13 cellular contexts compared by ENCODE assay signal in genomic region chr16:2005646-2006045, GRCh38. TPM values are rescaled to one million over a fixed set of nuclear protein-coding genes. Genes with fewer than 3 reads are reported as not detected.
DNase-seq lines count a peak whose midpoint lies in the region; ATAC-seq, FAIRE-seq and TF ChIP-seq lines count a peak whose summit lies in the region.
"Had no signal": no experiment of that assay in that cellular context is flagged by ENCODE, and none has a peak within 500 bp of the region (broad histone marks: within the 10 kb centered on the region; RNA-seq: fewer than 3 reads in every experiment).

No MANE protein-coding gene starts in this region.

- H2AFZ ChIP-seq in H1 (ENCODE audit: low read length), result no peak overlapping the region

- H3K4ac ChIP-seq in H1 (replicated peaks; ENCODE audit: insufficient read length, low read depth, low read length), result no peak overlapping the region

- no peak overlapping the region for H3K4me2 ChIP-seq in H1 (ENCODE audit: insufficient read depth in 1 of 2, low read depth in 2 of 2, low read length in 2 of 2)

- TF ChIP-seq RAD21 in H1 (IDR thresholded peaks at IDR 0.05 in 1 of 2, conservative IDR thresholded peaks at IDR 0.05 in 1 of 2; ENCODE audit: low read depth in 2 of 2, low read length in 2 of 2), result peak; percentile 67 to 76

- H2BK15ac ChIP-seq in H1 (ENCODE audit: low read length), result no peak overlapping the region

- H2BK5ac ChIP-seq in H1 (ENCODE audit: low read depth, low read length), result peak overlapping the region; percentile 35; the same call in 1 of the 2 replicates

- H3K14ac ChIP-seq in H1 (ENCODE audit: insufficient read length), result no peak overlapping the region

- H2BK120ac ChIP-seq in H1 (replicated peaks; ENCODE audit: low read depth, low read length), result no peak overlapping the region

- TF ChIP-seq CTCF in H1 (IDR thresholded peaks at IDR 0.05; ENCODE audit: control extremely low read depth in 1 of 3, insufficient read depth in 1 of 3, low read depth in 1 of 3, low read length in 3 of 3), result peak in 2 of 3 experiments; percentile 50; a peak in 3 of 4 replicates
- TF ChIP-seq CTCF in GM10248 (IDR thresholded peaks at IDR 0.05; ENCODE audit: control extremely low read depth, extremely low read depth, low read depth, missing control alignments), result no peak

- no peak for ATAC-seq in stimulated activated memory B cell treated with anti-CD40 and anti-IgM and Interleukin-4, amounts not matched to agents 10 μg/mL and 1 μg/mL and 100 μg/mL, for 72 hours
- no peak for ATAC-seq in GM21390 (IDR thresholded peaks at IDR 0.05; ENCODE audit: unreplicated experiment)
- ATAC-seq in HG03469 (IDR thresholded peaks at IDR 0.05; ENCODE audit: unreplicated experiment), result no peak

- no peak for FAIRE-seq in H1 (lab: Jason Lieb, UNC)
- FAIRE-seq: islet of Langerhans had no signal

- no peaks in the 10 kb centered on the region for H3K9me3 Mint-ChIP-seq in activated naive CD8-positive, alpha-beta T cell (ENCODE audit: low read depth)
- H3K9me3 Mint-ChIP-seq in activated naive CD8-positive, alpha-beta T cell treated with anti-CD3 and anti-CD28 coated beads for 36 hours, result no peaks in the 10 kb centered on the region
- no peaks in the 10 kb centered on the region for H3K9me3 Mint-ChIP-seq in stimulated activated memory B cell treated with anti-CD40 and anti-IgM and Interleukin-4, amounts not matched to agents 10 μg/mL and 1 μg/mL and 100 μg/mL, for 72 hours
- H3K9me3 Mint-ChIP-seq: naive B cell had no signal

- peak overlapping the region; percentile 63 for H3K4me3 Mint-ChIP-seq in activated naive CD8-positive, alpha-beta T cell
- no peak overlapping the region for H3K4me3 Mint-ChIP-seq in activated naive CD8-positive, alpha-beta T cell treated with anti-CD3 and anti-CD28 coated beads for 36 hours
- peak overlapping the region; percentile 20 for H3K4me3 Mint-ChIP-seq in stimulated activated memory B cell treated with anti-CD40 and anti-IgM and Interleukin-4, amounts not matched to agents 10 μg/mL and 1 μg/mL and 100 μg/mL, for 72 hours

- H3K4me3 ChIP-seq in H1 (ENCODE audit: extremely low read depth in 1 of 4, insufficient read depth in 2 of 4, low read depth in 3 of 4, low read length in 4 of 4), result no peak overlapping the region

- CTCF ChIA-PET in H1 (lab: Charles Lee; ENCODE audit: partially characterized antibody), result interaction anchor here (0.7 to 4.3 kb wide), 17 partner anchors 7 to 147 kb away, joined by 3 to 55 read pairs (median 9); partner anchors contain the start of genes NPW, NTHL1, SYNGR3 and TSC2
- CTCF ChIA-PET in GM10248 (lab: Yijun Ruan, JAX), result interaction anchor here (1.3 to 6.2 kb wide), 7 partner anchors 9 to 147 kb away, joined by 3 to 63 read pairs (median 30); partner anchors contain the start of genes GFER, SYNGR3 and TRAF7

- peaks cover 14 to 27% (median 20%) of the 10 kb centered on the region in 4 experiments for H3K36me3 ChIP-seq in H1 (ENCODE audit: control insufficient read depth in 2 of 4, insufficient read depth in 4 of 4, low read length in 3 of 4)

- no peak for TF ChIP-seq POLR2A in H1 (IDR thresholded peaks at IDR 0.05; ENCODE audit: control extremely low read depth in 1 of 2, low read depth in 2 of 2, low read length in 2 of 2)

- peaks cover 22 to 52% of the 10 kb centered on the region in 2 experiments; a peak in 3 of 4 replicates for H3K79me2 ChIP-seq in H1 (ENCODE audit: control insufficient read depth in 1 of 2, insufficient read depth in 2 of 2, low read length in 2 of 2)

- no peaks in the 10 kb centered on the region for H3K27me3 ChIP-seq in H1 (replicated peaks in 1 of 4; ENCODE audit: control insufficient read depth in 3 of 4, extremely low read depth in 1 of 4, insufficient read depth in 3 of 4, low read length in 3 of 4)

- no peak overlapping the region for H3K27ac Mint-ChIP-seq in activated naive CD8-positive, alpha-beta T cell
- no peak overlapping the region for H3K27ac Mint-ChIP-seq in activated naive CD8-positive, alpha-beta T cell treated with anti-CD3 and anti-CD28 coated beads for 36 hours
- peak overlapping the region; percentile 60 for H3K27ac Mint-ChIP-seq in stimulated activated memory B cell treated with anti-CD40 and anti-IgM and Interleukin-4, amounts not matched to agents 10 μg/mL and 1 μg/mL and 100 μg/mL, for 72 hours

- H3K27ac ChIP-seq in H1 (ENCODE audit: low read depth, low read length), result no peak overlapping the region

- H3K36me3 Mint-ChIP-seq in activated naive CD8-positive, alpha-beta T cell, result peaks cover 5% of the 10 kb centered on the region
- H3K36me3 Mint-ChIP-seq in activated naive CD8-positive, alpha-beta T cell treated with anti-CD3 and anti-CD28 coated beads for 36 hours, result peaks cover 43% of the 10 kb centered on the region
- peaks cover 50% of the 10 kb centered on the region for H3K36me3 Mint-ChIP-seq in stimulated activated memory B cell treated with anti-CD40 and anti-IgM and Interleukin-4, amounts not matched to agents 10 μg/mL and 1 μg/mL and 100 μg/mL, for 72 hours
- H3K36me3 Mint-ChIP-seq: naive B cell had no signal

- 89% methylated on average over 20 of the region's 21 CpGs; no CpG with 5 or more reads in 1 of the 2 experiments for WGBS in H1 (ENCODE audit: extremely low coverage in 1 of 2, insufficient coverage in 1 of 2, insufficient read length in 1 of 2, insufficient replicate concordance in 2 of 2, low coverage in 1 of 2, low lambda C conversion rate in 2 of 2, missing lambda C conversion rate in 1 of 2), 2 experiments

- H3K9ac ChIP-seq in H1 (replicated peaks in 1 of 4; ENCODE audit: extremely low read depth in 1 of 4, low read depth in 3 of 4, low read length in 3 of 4), result no peak overlapping the region

- no peak overlapping the region for H3K18ac ChIP-seq in H1 (ENCODE audit: extremely low read depth, low read length)

- no peaks in the 10 kb centered on the region for H3K27me3 Mint-ChIP-seq in activated naive CD8-positive, alpha-beta T cell
- no peaks in the 10 kb centered on the region for H3K27me3 Mint-ChIP-seq in activated naive CD8-positive, alpha-beta T cell treated with anti-CD3 and anti-CD28 coated beads for 36 hours
- no peaks in the 10 kb centered on the region for H3K27me3 Mint-ChIP-seq in stimulated activated memory B cell treated with anti-CD40 and anti-IgM and Interleukin-4, amounts not matched to agents 10 μg/mL and 1 μg/mL and 100 μg/mL, for 72 hours
- H3K27me3 Mint-ChIP-seq: naive B cell had no signal

- H3K23ac ChIP-seq in H1 (ENCODE audit: insufficient read length), result no peak overlapping the region

- no peak overlapping the region for H3K56ac ChIP-seq in H1 (replicated peaks; ENCODE audit: insufficient read length, low read depth, low read length)

- no peak for TF ChIP-seq EP300 in H1 (IDR thresholded peaks at IDR 0.05; ENCODE audit: borderline replicate concordance in 1 of 2, low read depth in 2 of 2, low read length in 2 of 2)

- H3K23me2 ChIP-seq in H1 (ENCODE audit: low read depth, low read length), result peaks cover 12% of the 10 kb centered on the region; the same call in 1 of the 2 replicates

- peaks cover 29 to 62% of the 10 kb centered on the region in 2 experiments for H4K20me1 ChIP-seq in H1 (replicated peaks in 1 of 2; ENCODE audit: control insufficient read depth in 1 of 2, insufficient read depth in 2 of 2, low read length in 2 of 2)

- no peak for DNase-seq in activated naive CD8-positive, alpha-beta T cell treated with anti-CD3 and anti-CD28 coated beads for 36 hours
- peak; percentile 15 for DNase-seq in NCI-H1092 treated with DMSO at 0.1 percent for 48 hours (lab: John Stamatoyannopoulos, UW)
- DNase-seq in H1 (ENCODE audit: low read depth in 1 of 2, low spot score in 2 of 2), result no peak
- no peak for DNase-seq in GM10248 (ENCODE audit: extremely low spot score)
- DNase-seq: naive B cell; NCI-H446 treated with DMSO at 0.1 percent for 48 hours; SHP77 treated with DMSO at 0.1 percent for 48 hours; stimulated activated CD4-positive, alpha-beta T cell treated with anti-CD3 and anti-CD28 coated beads, Interleukin-12 subunit alpha, Interleukin-12 subunit beta, amount 100 ng/mL, for 4 hours had no signal

- H3K4me1 Mint-ChIP-seq in activated naive CD8-positive, alpha-beta T cell (ENCODE audit: low read depth), result peaks cover 40% of the 10 kb centered on the region
- H3K4me1 Mint-ChIP-seq in activated naive CD8-positive, alpha-beta T cell treated with anti-CD3 and anti-CD28 coated beads for 36 hours, result peaks cover 26% of the 10 kb centered on the region
- H3K4me1 Mint-ChIP-seq in stimulated activated memory B cell treated with anti-CD40 and anti-IgM and Interleukin-4, amounts not matched to agents 10 μg/mL and 1 μg/mL and 100 μg/mL, for 72 hours, result peaks cover 60% of the 10 kb centered on the region

- no peak overlapping the region for H4K8ac ChIP-seq in H1 (ENCODE audit: extremely low read depth, insufficient read depth, low read length)

- no peak overlapping the region for H2BK20ac ChIP-seq in H1 (ENCODE audit: low read length)

- no peaks in the 10 kb centered on the region for H3K9me3 ChIP-seq in H1 (ENCODE audit: insufficient read depth in 2 of 2, low read depth in 1 of 2, low read length in 1 of 2)

- POLR2A ChIA-PET in H1 (lab: Charles Lee; ENCODE audit: partially characterized antibody) (interaction anchor here (0.6 to 4.7 kb wide), 11 partner anchors 9 to 1263 kb away, joined by 3 to 37 read pairs (median 7); partner anchors contain the start of genes RNF151, RPS2, SYNGR3 and TRAF7), GM10248 (lab: Yijun Ruan, JAX) (interaction anchor here (0.7 kb wide), 1 partner anchor 227 kb away, joined by 3 read pairs; no protein-coding TSS in a partner anchor)

- no peak overlapping the region for H4K91ac ChIP-seq in H1 (replicated peaks; ENCODE audit: insufficient read length, low read length)

- H3K4me1 ChIP-seq in H1 (replicated peaks in 1 of 4; ENCODE audit: control insufficient read depth in 3 of 4, insufficient read depth in 4 of 4, low read length in 3 of 4), result peaks cover 3 to 38% (median 22%) of the 10 kb centered on the region in 4 experiments

- H4K5ac ChIP-seq in H1 (ENCODE audit: insufficient read length, low read depth, low read length), result no peak overlapping the region

- peaks cover 9% of the 10 kb centered on the region; the same call in 1 of the 2 replicates for H3K79me1 ChIP-seq in H1 (ENCODE audit: low read depth, low read length)

- no peak overlapping the region for H2AK5ac ChIP-seq in H1 (ENCODE audit: low read depth, low read length)

- no peak overlapping the region for H2BK12ac ChIP-seq in H1 (ENCODE audit: low read depth, low read length)

RNA-seq across cellular contexts. Expression of gene ZNF598, which starts 4.0 kb away (rescaled TPM):
- 10 to 100 TPM; 98.3 to 99.8 TPM for total RNA-seq in activated naive CD8-positive, alpha-beta T cell treated with anti-CD3 and anti-CD28 coated beads for 36 hours
- 47.6 and 51.7 TPM in 2 replicates for total RNA-seq in H1 (2021; fragmentation: NEBNext Ultra II Directional; extraction: Animal tissue kit (Norgen Biotek cat#: 25700))
- polyA plus RNA-seq in H1 (2011; rRNA removed), result 29.3 and 43.0 TPM in 2 replicates
- polyA plus RNA-seq in H1 (2011; cell fraction: cytosol; rRNA removed), result 32.3 TPM
- polyA plus RNA-seq in H1 (2011; cell fraction: nucleus; rRNA removed), result 108 TPM
- polyA plus RNA-seq in H1 (2012, experiment 1 of 2), result 16.9 to 39.8 TPM (median 34.7 TPM) in 4 replicates
- 28.2 TPM for polyA plus RNA-seq in H1 (2012, experiment 2 of 2)
- polyA plus RNA-seq in H1 (2013, experiment 1 of 2), result 32.1 TPM
- 31.4 TPM for polyA plus RNA-seq in H1 (2013, experiment 2 of 2)
- polyA minus RNA-seq in H1 (2011; rRNA and poly(A)+ RNA removed), result 10.2 and 11.0 TPM in 2 replicates
- polyA minus RNA-seq in H1 (2011; cell fraction: cytosol; rRNA and poly(A)+ RNA removed), result 34.1 TPM
- polyA minus RNA-seq in H1 (2011; cell fraction: nucleus; rRNA and poly(A)+ RNA removed), result 28.8 TPM

RNA-seq across cellular contexts. Expression of gene NPW, which starts 13.9 kb away (rescaled TPM):
- total RNA-seq in activated naive CD8-positive, alpha-beta T cell treated with anti-CD3 and anti-CD28 coated beads for 36 hours, result 10 to 100 TPM; 29.1 to 34.2 TPM
- 8.1 and 10.3 TPM in 2 replicates for total RNA-seq in H1 (2021; fragmentation: NEBNext Ultra II Directional; extraction: Animal tissue kit (Norgen Biotek cat#: 25700))
- 4.0 and 7.8 TPM in 2 replicates for polyA plus RNA-seq in H1 (2011; rRNA removed)
- polyA plus RNA-seq in H1 (2011; cell fraction: cytosol; rRNA removed), result 2.0 TPM
- 4.4 TPM for polyA plus RNA-seq in H1 (2011; cell fraction: nucleus; rRNA removed)
- 3.4 to 6.5 TPM (median 4.5 TPM) in 4 replicates for polyA plus RNA-seq in H1 (2012, experiment 1 of 2)
- 9.6 TPM for polyA plus RNA-seq in H1 (2012, experiment 2 of 2)
- 11.2 TPM for polyA plus RNA-seq in H1 (2013, experiment 1 of 2)
- polyA plus RNA-seq in H1 (2013, experiment 2 of 2), result 14.0 TPM
- polyA minus RNA-seq in H1 (2011; rRNA and poly(A)+ RNA removed), result not detected in 2 replicates
- 9.9 TPM for polyA minus RNA-seq in H1 (2011; cell fraction: cytosol; rRNA and poly(A)+ RNA removed)
- polyA minus RNA-seq in H1 (2011; cell fraction: nucleus; rRNA and poly(A)+ RNA removed), result 1.4 TPM

RNA-seq across cellular contexts. Expression of gene SYNGR3, which starts 15.9 kb away (rescaled TPM):
- 1 to 10 TPM; 2.0 to 3.5 TPM for total RNA-seq in activated naive CD8-positive, alpha-beta T cell treated with anti-CD3 and anti-CD28 coated beads for 36 hours
- 36.2 and 38.8 TPM in 2 replicates for total RNA-seq in H1 (2021; fragmentation: NEBNext Ultra II Directional; extraction: Animal tissue kit (Norgen Biotek cat#: 25700))
- polyA plus RNA-seq in H1 (2011; rRNA removed), result 49.9 and 72.3 TPM in 2 replicates
- polyA plus RNA-seq in H1 (2011; cell fraction: cytosol; rRNA removed), result 43.3 TPM
- polyA plus RNA-seq in H1 (2011; cell fraction: nucleus; rRNA removed), result 58.6 TPM
- polyA plus RNA-seq in H1 (2012, experiment 1 of 2), result 25.3 to 42.7 TPM (median 36.2 TPM) in 4 replicates
- polyA plus RNA-seq in H1 (2012, experiment 2 of 2), result 36.8 TPM
- 26.9 TPM for polyA plus RNA-seq in H1 (2013, experiment 1 of 2)
- polyA plus RNA-seq in H1 (2013, experiment 2 of 2), result 28.0 TPM
- 22.3 and 31.8 TPM in 2 replicates for polyA minus RNA-seq in H1 (2011; rRNA and poly(A)+ RNA removed)
- 34.8 TPM for polyA minus RNA-seq in H1 (2011; cell fraction: cytosol; rRNA and poly(A)+ RNA removed)
- polyA minus RNA-seq in H1 (2011; cell fraction: nucleus; rRNA and poly(A)+ RNA removed), result 32.6 TPM

RNA-seq across cellular contexts. Expression of gene NHERF2, which starts 21.1 kb away (rescaled TPM):
- 1 to 10 TPM; 2.4 to 3.7 TPM for total RNA-seq in activated naive CD8-positive, alpha-beta T cell treated with anti-CD3 and anti-CD28 coated beads for 36 hours
- 19.3 and 19.6 TPM in 2 replicates for total RNA-seq in H1 (2021; fragmentation: NEBNext Ultra II Directional; extraction: Animal tissue kit (Norgen Biotek cat#: 25700))
- polyA plus RNA-seq in H1 (2011; rRNA removed), result 13.9 and 22.4 TPM in 2 replicates
- polyA plus RNA-seq in H1 (2011; cell fraction: cytosol; rRNA removed), result 14.3 TPM
- 15.4 TPM for polyA plus RNA-seq in H1 (2011; cell fraction: nucleus; rRNA removed)
- polyA plus RNA-seq in H1 (2012, experiment 1 of 2), result 6.9 to 18.2 TPM (median 15.2 TPM) in 4 replicates
- polyA plus RNA-seq in H1 (2012, experiment 2 of 2), result 11.5 TPM
- 16.9 TPM for polyA plus RNA-seq in H1 (2013, experiment 1 of 2)
- 16.5 TPM for polyA plus RNA-seq in H1 (2013, experiment 2 of 2)
- polyA minus RNA-seq in H1 (2011; rRNA and poly(A)+ RNA removed), result 2.1 and 3.3 TPM in 2 replicates
- polyA minus RNA-seq in H1 (2011; cell fraction: cytosol; rRNA and poly(A)+ RNA removed), result 10.2 TPM
- polyA minus RNA-seq in H1 (2011; cell fraction: nucleus; rRNA and poly(A)+ RNA removed), result 1.9 TPM

RNA-seq across cellular contexts. Expression of gene GFER, which starts 21.7 kb away (rescaled TPM):
- 10 to 100 TPM; 27.3 to 29.5 TPM for total RNA-seq in activated naive CD8-positive, alpha-beta T cell treated with anti-CD3 and anti-CD28 coated beads for 36 hours
- 37.9 and 45.4 TPM in 2 replicates for total RNA-seq in H1 (2021; fragmentation: NEBNext Ultra II Directional; extraction: Animal tissue kit (Norgen Biotek cat#: 25700))
- polyA plus RNA-seq in H1 (2011; rRNA removed), result 17.7 and 29.1 TPM in 2 replicates
- polyA plus RNA-seq in H1 (2011; cell fraction: cytosol; rRNA removed), result 19.6 TPM
- 36.4 TPM for polyA plus RNA-seq in H1 (2011; cell fraction: nucleus; rRNA removed)
- polyA plus RNA-seq in H1 (2012, experiment 1 of 2), result 34.2 to 52.3 TPM (median 47.8 TPM) in 4 replicates
- 63.8 TPM for polyA plus RNA-seq in H1 (2012, experiment 2 of 2)
- polyA plus RNA-seq in H1 (2013, experiment 1 of 2), result 33.8 TPM
- polyA plus RNA-seq in H1 (2013, experiment 2 of 2), result 33.2 TPM
- 7.9 and 10.7 TPM in 2 replicates for polyA minus RNA-seq in H1 (2011; rRNA and poly(A)+ RNA removed)
- polyA minus RNA-seq in H1 (2011; cell fraction: cytosol; rRNA and poly(A)+ RNA removed), result 21.6 TPM
- polyA minus RNA-seq in H1 (2011; cell fraction: nucleus; rRNA and poly(A)+ RNA removed), result 22.6 TPM
